Comparison of ENCODE assay signal across 9 cellular contexts in the genomic region with DNA sequence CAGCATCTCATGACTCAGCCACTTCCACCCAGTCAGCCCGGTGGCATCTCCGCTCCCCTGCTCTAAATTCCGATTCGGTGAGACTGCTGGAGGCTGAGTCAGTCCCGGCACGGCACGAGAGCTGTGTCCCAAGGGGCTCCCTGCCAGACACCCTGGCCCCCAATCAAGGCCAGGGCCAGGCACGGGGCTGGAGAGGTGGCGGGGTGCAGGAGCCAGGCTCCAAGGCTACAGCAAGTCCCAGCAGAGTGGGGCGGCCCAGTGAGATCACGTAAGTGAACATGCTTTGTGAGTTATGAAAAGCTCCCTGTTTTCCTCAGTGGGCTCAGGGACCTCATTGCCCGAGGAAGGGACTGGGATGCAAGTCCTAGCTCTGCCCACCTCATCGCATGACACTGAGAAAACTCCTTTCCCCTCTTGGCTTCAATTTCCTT. TPM values are rescaled to one million over a fixed set of nuclear protein-coding genes. Genes with fewer than 3 reads are reported as not detected.
DNase-seq lines count a peak whose midpoint lies in the region; ATAC-seq and TF ChIP-seq lines count a peak whose summit lies in the region.
"Had no signal": no experiment of that assay in that cellular context is flagged by ENCODE, and none has a peak within 500 bp of the region (broad histone marks: within the 10 kb centered on the region; RNA-seq: fewer than 3 reads in every experiment).

No MANE protein-coding gene starts in this region.

- H3K27me3 Mint-ChIP-seq in activated CD8-positive, alpha-beta T cell treated with anti-CD3 and anti-CD28 coated beads, Interleukin-2, amount 10 ng/mL, durations not matched to agents 7 days and 5 days (ENCODE audit: low read depth): no peaks in the 10 kb centered on the region
- H3K27me3 Mint-ChIP-seq: activated naive CD4-positive, alpha-beta T cell treated with anti-CD3 and anti-CD28 coated beads, Interleukin-2, amount 50 U/mL, for 24 hours had no signal

- peaks cover 20% of the 10 kb centered on the region for H3K36me3 Mint-ChIP-seq in activated CD8-positive, alpha-beta T cell treated with anti-CD3 and anti-CD28 coated beads, Interleukin-2, amount 10 ng/mL, durations not matched to agents 7 days and 5 days (ENCODE audit: low read depth)
- H3K36me3 Mint-ChIP-seq: activated naive CD4-positive, alpha-beta T cell treated with anti-CD3 and anti-CD28 coated beads, Interleukin-2, amount 50 U/mL, for 24 hours had no signal

- H3K4me3 Mint-ChIP-seq in activated CD8-positive, alpha-beta T cell treated with anti-CD3 and anti-CD28 coated beads, Interleukin-2, amount 10 ng/mL, durations not matched to agents 7 days and 5 days: no peak overlapping the region

- H3K27ac ChIP-seq in AG04450 (ENCODE audit: low read depth, low read length) (peak overlapping the region; percentile 99), duodenal mucosa (ENCODE audit: low read depth, low read length) (peak overlapping the region; percentile 81), mucosa of rectum (ENCODE audit: low read depth in 2 of 2, low read length in 2 of 2) (peak overlapping the region; percentile 26 to 70)

- DNase-seq in AG04450 (ENCODE audit: low read depth, low spot score) (peak; percentile 93), MG63 (peak; percentile 99)
- DNase-seq in activated effector memory CD4-positive, alpha-beta T cell treated with Interleukin-2 at 50 U/mL for 16 hours: no peak
- DNase-seq in activated CD8-positive, alpha-beta T cell treated with anti-CD3 and anti-CD28 coated beads, Interleukin-2, amount 10 ng/mL, durations not matched to agents 7 days and 5 days: no peak

- TF ChIP-seq CTCF in AG04450 (IDR thresholded peaks at IDR 0.05; ENCODE audit: low read depth, low read length): no peak

- ATAC-seq in activated CD8-positive, alpha-beta T cell treated with anti-CD3 and anti-CD28 coated beads, Interleukin-2, amount 10 ng/mL, durations not matched to agents 7 days and 5 days: no peak
- ATAC-seq in HG03175 (IDR thresholded peaks at IDR 0.05; ENCODE audit: unreplicated experiment) (no peak), GM21737 (IDR thresholded peaks at IDR 0.05; ENCODE audit: unreplicated experiment) (no peak)

- H3K9me3 ChIP-seq in AG04450 (ENCODE audit: control insufficient read depth, insufficient read depth, low read length): peaks cover 11% of the 10 kb centered on the region; the same call in 1 of the 2 replicates
- no peaks in the 10 kb centered on the region for H3K9me3 ChIP-seq in MG63
- H3K9me3 ChIP-seq in duodenal mucosa (ENCODE audit: control insufficient read depth in 1 of 2, low read length in 2 of 2): no peaks in the 10 kb centered on the region
- no peaks in the 10 kb centered on the region for H3K9me3 ChIP-seq in mucosa of rectum (ENCODE audit: control insufficient read depth in 2 of 2, low read length in 2 of 2)

- H3K36me3 ChIP-seq in MG63 (peaks cover 33% of the 10 kb centered on the region), duodenal mucosa (ENCODE audit: control insufficient read depth in 1 of 2, insufficient read depth in 2 of 2, low read length in 2 of 2) (no peaks in the 10 kb centered on the region), mucosa of rectum (ENCODE audit: control insufficient read depth in 2 of 2, insufficient read depth in 2 of 2, low read length in 2 of 2) (no peaks in the 10 kb centered on the region)

- H3K27ac Mint-ChIP-seq in activated CD8-positive, alpha-beta T cell treated with anti-CD3 and anti-CD28 coated beads, Interleukin-2, amount 10 ng/mL, durations not matched to agents 7 days and 5 days: no peak overlapping the region

- H3K9ac ChIP-seq in duodenal mucosa (ENCODE audit: low read depth in 1 of 2, low read length in 2 of 2) (peak overlapping the region in 1 of 2 donors; percentile 4), mucosa of rectum (ENCODE audit: low read depth in 1 of 2, low read length in 2 of 2) (no peak overlapping the region)

- CTCF ChIA-PET in AG04450 (lab: Charles Lee): interaction anchor here (0.5 to 2.6 kb wide), 5 partner anchors 17 to 307 kb away, joined by 4 to 15 read pairs (median 7); a partner anchor contains a TSS
- CTCF ChIA-PET in activated CD8-positive, alpha-beta T cell treated with anti-CD3 and anti-CD28 coated beads, Interleukin-2, amount 10 ng/mL, durations not matched to agents 7 days and 5 days (lab: Charles Lee): interaction anchor here (0.9 to 1.5 kb wide), 3 partner anchors 14 to 30 kb away, joined by 3 read pairs; a partner anchor contains a TSS

- H3K4me3 ChIP-seq in AG04450 (ENCODE audit: low read depth, low read length): peak overlapping the region; percentile 46
- peak overlapping the region; percentile 77 for H3K4me3 ChIP-seq in MG63
- no peak overlapping the region for H3K4me3 ChIP-seq in duodenal mucosa (ENCODE audit: low read depth in 1 of 2, low read length in 2 of 2)
- H3K4me3 ChIP-seq in mucosa of rectum (ENCODE audit: low read length in 2 of 2): no peak overlapping the region

- POLR2A ChIA-PET in AG04450 (lab: Yijun Ruan, JAX): interaction anchor here (0.6 to 5.8 kb wide), 13 partner anchors 10 to 253 kb away, joined by 3 to 124 read pairs (median 5); a partner anchor contains a TSS
- POLR2A ChIA-PET in activated CD8-positive, alpha-beta T cell treated with anti-CD3 and anti-CD28 coated beads, Interleukin-2, amount 10 ng/mL, durations not matched to agents 7 days and 5 days (lab: Charles Lee): interaction anchor here (0.6 to 2.4 kb wide), 2 partner anchors 10 to 25 kb away, joined by 3 to 13 read pairs; a partner anchor contains a TSS

- no peaks in the 10 kb centered on the region for H3K9me3 Mint-ChIP-seq in activated CD8-positive, alpha-beta T cell treated with anti-CD3 and anti-CD28 coated beads, Interleukin-2, amount 10 ng/mL, durations not matched to agents 7 days and 5 days (ENCODE audit: insufficient read depth)
- H3K9me3 Mint-ChIP-seq: activated naive CD4-positive, alpha-beta T cell treated with anti-CD3 and anti-CD28 coated beads, Interleukin-2, amount 50 U/mL, for 24 hours had no signal

- peaks cover 31% of the 10 kb centered on the region for H3K4me1 Mint-ChIP-seq in activated CD8-positive, alpha-beta T cell treated with anti-CD3 and anti-CD28 coated beads, Interleukin-2, amount 10 ng/mL, durations not matched to agents 7 days and 5 days (ENCODE audit: low read depth)

- H3K4me1 ChIP-seq in duodenal mucosa (ENCODE audit: control insufficient read depth in 1 of 2, insufficient read depth in 2 of 2, low read length in 2 of 2) (peaks cover 40 to 51% of the 10 kb centered on the region in 2 donors), mucosa of rectum (ENCODE audit: control insufficient read depth in 2 of 2, insufficient read depth in 2 of 2, low read length in 2 of 2) (peaks cover 42 to 44% of the 10 kb centered on the region in 2 donors)

- H3K27me3 ChIP-seq in AG04450 (ENCODE audit: control insufficient read depth, insufficient read depth, low read length): no peaks in the 10 kb centered on the region
- H3K27me3 ChIP-seq in MG63: no peaks in the 10 kb centered on the region
- H3K27me3 ChIP-seq in duodenal mucosa (ENCODE audit: control insufficient read depth in 1 of 2, insufficient read depth in 2 of 2, low read length in 2 of 2): no peaks in the 10 kb centered on the region
- no peaks in the 10 kb centered on the region for H3K27me3 ChIP-seq in mucosa of rectum (ENCODE audit: control insufficient read depth in 2 of 2, insufficient read depth in 2 of 2, low read length in 2 of 2)

RNA-seq across cellular contexts. Expression of a gene that starts 3.0 kb away (rescaled TPM):
- 32.9 and 52.2 TPM in 2 replicates for polyA plus RNA-seq in AG04450 (2011; rRNA removed)
- polyA minus RNA-seq in AG04450 (2011; rRNA and poly(A)+ RNA removed): 34.1 and 50.1 TPM in 2 replicates
- 22.0 and 46.6 TPM in 2 replicates for total RNA-seq in MG63 (2014; rRNA removed; shearing (Covaris generic); ENCODE audit: low replicate concordance)
- total RNA-seq in activated CD8-positive, alpha-beta T cell treated with anti-CD3 and anti-CD28 coated beads, Interleukin-2, amount 10 ng/mL, durations not matched to agents 7 days and 5 days: 10 to 100 TPM; 28.4 to 28.5 TPM

RNA-seq across cellular contexts. Expression of a gene that starts 3.4 kb away (rescaled TPM):
- polyA plus RNA-seq in AG04450 (2011; rRNA removed): 96.9 and 130 TPM in 2 replicates
- 34.5 and 39.0 TPM in 2 replicates for polyA minus RNA-seq in AG04450 (2011; rRNA and poly(A)+ RNA removed)
- 276 and 419 TPM in 2 replicates for total RNA-seq in MG63 (2014; rRNA removed; shearing (Covaris generic); ENCODE audit: low replicate concordance)
- total RNA-seq in activated CD8-positive, alpha-beta T cell treated with anti-CD3 and anti-CD28 coated beads, Interleukin-2, amount 10 ng/mL, durations not matched to agents 7 days and 5 days: 100 to 1,000 TPM; 219 to 240 TPM

RNA-seq across cellular contexts. Expression of a gene that starts 15.6 kb away (rescaled TPM):
- polyA plus RNA-seq in AG04450 (2011; rRNA removed): 7.9 and 16.1 TPM in 2 replicates
- 12.5 and 17.6 TPM in 2 replicates for polyA minus RNA-seq in AG04450 (2011; rRNA and poly(A)+ RNA removed)
- total RNA-seq in MG63 (2014; rRNA removed; shearing (Covaris generic); ENCODE audit: low replicate concordance): 37.3 and 54.7 TPM in 2 replicates
- 1 to 10 TPM; 2.3 to 3.8 TPM for total RNA-seq in activated CD8-positive, alpha-beta T cell treated with anti-CD3 and anti-CD28 coated beads, Interleukin-2, amount 10 ng/mL, durations not matched to agents 7 days and 5 days

RNA-seq across cellular contexts. Expression of a gene that starts 25.4 kb away (rescaled TPM):
- 13.1 and 20.2 TPM in 2 replicates for polyA plus RNA-seq in AG04450 (2011; rRNA removed)
- polyA minus RNA-seq in AG04450 (2011; rRNA and poly(A)+ RNA removed): 2.3 and 2.8 TPM in 2 replicates
- 99.6 and 131 TPM in 2 replicates for total RNA-seq in MG63 (2014; rRNA removed; shearing (Covaris generic); ENCODE audit: low replicate concordance)
- total RNA-seq in activated CD8-positive, alpha-beta T cell treated with anti-CD3 and anti-CD28 coated beads, Interleukin-2, amount 10 ng/mL, durations not matched to agents 7 days and 5 days: 10 to 100 TPM; 82.6 to 84.0 TPM

RNA-seq across cellular contexts. Expression of a gene that starts 27.6 kb away (rescaled TPM):
- 126 and 160 TPM in 2 replicates for polyA plus RNA-seq in AG04450 (2011; rRNA removed)
- polyA minus RNA-seq in AG04450 (2011; rRNA and poly(A)+ RNA removed): 116 and 143 TPM in 2 replicates
- total RNA-seq in MG63 (2014; rRNA removed; shearing (Covaris generic); ENCODE audit: low replicate concordance): 105 and 106 TPM in 2 replicates
- 10 to 100 TPM; 80.4 to 89.0 TPM for total RNA-seq in activated CD8-positive, alpha-beta T cell treated with anti-CD3 and anti-CD28 coated beads, Interleukin-2, amount 10 ng/mL, durations not matched to agents 7 days and 5 days

Comparison
In these comparisons a context has a peak if more than half of its experiments do, and no peak if none do; other contexts are left out.
1. DNase-seq: peak in AG04450 (single experiment) and MG63 (single experiment); none in activated effector memory CD4-positive, alpha-beta T cell treated with Interleukin-2 at 50 U/mL for 16 hours (single experiment) and activated CD8-positive, alpha-beta T cell treated with anti-CD3 and anti-CD28 coated beads, Interleukin-2, amount 10 ng/mL, durations not matched to agents 7 days and 5 days (single experiment).
2. H3K27ac ChIP-seq: peak in every context shown above with its lines; median percentile 99 in AG04450; 81 in duodenal mucosa; 48 in mucosa of rectum.
3. H3K4me3 ChIP-seq: peak in AG04450 (single experiment) and MG63 (single experiment); none in duodenal mucosa (0 of 2) and mucosa of rectum (0 of 2).